In genomic region chr4:108117473-108118182, GRCh38 we compare ENCODE assay signal across 12 cellular contexts. TPM values are rescaled to one million over a fixed set of nuclear protein-coding genes. Genes with fewer than 3 reads are reported as not detected.
DNase-seq lines count a peak whose midpoint lies in the region; ATAC-seq and TF ChIP-seq lines count a peak whose summit lies in the region.
"Had no signal": no experiment of that assay in that cellular context is flagged by ENCODE, and none has a peak within 500 bp of the region (broad histone marks: within the 10 kb centered on the region; RNA-seq: fewer than 3 reads in every experiment).

No MANE protein-coding gene starts in this region.

- H3K4me2 ChIP-seq in GM23338, result peak overlapping the region; percentile 65

- H3K27ac ChIP-seq in CD4-positive, CD25-positive, alpha-beta regulatory T cell (ENCODE audit: insufficient read depth, low read length, poor library complexity, severe bottlenecking), result peak overlapping the region; percentile 82
- H3K27ac ChIP-seq in GM23338 (ENCODE audit: low read depth) (no peak overlapping the region), coronary artery (no peak overlapping the region)

- no peaks in the 10 kb centered on the region for H3K79me2 ChIP-seq in GM23338 (replicated peaks; ENCODE audit: insufficient read depth)

- no peak for TF ChIP-seq CTCF in GM23338 (conservative IDR thresholded peaks at IDR 0.05; ENCODE audit: low read depth in 2 of 2)
- TF ChIP-seq CTCF in coronary artery (IDR thresholded peaks at IDR 0.05), result no peak

- POLR2A ChIA-PET in activated CD4-positive, alpha-beta memory T cell treated with anti-CD3 and anti-CD28 coated beads, Interleukin-2, amount 10 ng/mL, durations not matched to agents 7 days and 5 days (lab: Charles Lee), result interaction anchor here (1.2 to 6.8 kb wide), 4 partner anchors 9 to 50 kb away, joined by 4 to 38 read pairs (median 20); partner anchors contain the start of gene LEF1

- CTCF ChIA-PET in activated CD4-positive, alpha-beta memory T cell treated with anti-CD3 and anti-CD28 coated beads, Interleukin-2, amount 10 ng/mL, durations not matched to agents 7 days and 5 days (lab: Charles Lee), result interaction anchor here (1.8 to 1.9 kb wide), 2 partner anchors 14 to 49 kb away, joined by 4 to 7 read pairs; no protein-coding TSS in a partner anchor

- no peak overlapping the region for H2AFZ ChIP-seq in GM23338

- peak overlapping the region; percentile 16 to 89 (median 89) for H3K27ac Mint-ChIP-seq in CD4-positive, CD25-positive, alpha-beta regulatory T cell
- no peak overlapping the region for H3K27ac Mint-ChIP-seq in GM23338
- peak overlapping the region; percentile 72 for H3K27ac Mint-ChIP-seq in activated CD4-positive, alpha-beta memory T cell treated with anti-CD3 and anti-CD28 coated beads, Interleukin-2, amount 10 ng/mL, durations not matched to agents 7 days and 5 days
- H3K27ac Mint-ChIP-seq: HFFc6, memory B cell had no signal

- no peaks in the 10 kb centered on the region for H3F3A ChIP-seq in GM23338 (replicated peaks; ENCODE audit: low read depth)

- peak overlapping the region; percentile 75 for H3K4me3 ChIP-seq in CD4-positive, CD25-positive, alpha-beta regulatory T cell (ENCODE audit: low read depth, low read length)
- no peak overlapping the region for H3K4me3 ChIP-seq in GM23338
- no peak overlapping the region for H3K4me3 ChIP-seq in coronary artery

- H3K36me3 ChIP-seq in CD4-positive, CD25-positive, alpha-beta regulatory T cell (ENCODE audit: control insufficient read depth, insufficient read depth, low read length), result peaks cover 7% of the 10 kb centered on the region
- H3K36me3 ChIP-seq in GM23338 (ENCODE audit: insufficient read depth), result no peaks in the 10 kb centered on the region

- peaks cover 48% of the 10 kb centered on the region for H3K36me3 Mint-ChIP-seq in CD4-positive, CD25-positive, alpha-beta regulatory T cell
- no peaks in the 10 kb centered on the region for H3K36me3 Mint-ChIP-seq in GM23338 (ENCODE audit: low read depth)
- peaks cover 19% of the 10 kb centered on the region for H3K36me3 Mint-ChIP-seq in activated CD4-positive, alpha-beta memory T cell treated with anti-CD3 and anti-CD28 coated beads, Interleukin-2, amount 10 ng/mL, durations not matched to agents 7 days and 5 days (ENCODE audit: low read depth)
- H3K36me3 Mint-ChIP-seq: memory B cell had no signal

- H3K4me3 Mint-ChIP-seq in CD4-positive, CD25-positive, alpha-beta regulatory T cell, result peak overlapping the region; percentile 52 to 89 (median 78)
- H3K4me3 Mint-ChIP-seq in GM23338, result no peak overlapping the region
- H3K4me3 Mint-ChIP-seq in activated CD4-positive, alpha-beta memory T cell treated with anti-CD3 and anti-CD28 coated beads, Interleukin-2, amount 10 ng/mL, durations not matched to agents 7 days and 5 days, result no peak overlapping the region
- H3K4me3 Mint-ChIP-seq: HFFc6, memory B cell had no signal

- no peaks in the 10 kb centered on the region for H3K27me3 Mint-ChIP-seq in CD4-positive, CD25-positive, alpha-beta regulatory T cell
- peaks cover 6% of the 10 kb centered on the region for H3K27me3 Mint-ChIP-seq in GM23338 (ENCODE audit: insufficient read depth, low read depth, poor library complexity)
- H3K27me3 Mint-ChIP-seq in activated CD4-positive, alpha-beta memory T cell treated with anti-CD3 and anti-CD28 coated beads, Interleukin-2, amount 10 ng/mL, durations not matched to agents 7 days and 5 days, result no peaks in the 10 kb centered on the region

- H3K4me1 ChIP-seq in CD4-positive, CD25-positive, alpha-beta regulatory T cell (ENCODE audit: control insufficient read depth, insufficient read depth, low read length, poor library complexity, severe bottlenecking), result peaks cover 95% of the 10 kb centered on the region
- peaks cover 30% of the 10 kb centered on the region for H3K4me1 ChIP-seq in GM23338 (ENCODE audit: insufficient read depth)

- H3K27me3 ChIP-seq in CD4-positive, CD25-positive, alpha-beta regulatory T cell (ENCODE audit: control insufficient read depth, insufficient read depth, low read length), result no peaks in the 10 kb centered on the region
- H3K27me3 ChIP-seq in GM23338 (ENCODE audit: insufficient read depth), result no peaks in the 10 kb centered on the region

- no peaks in the 10 kb centered on the region for H3K9me3 Mint-ChIP-seq in CD4-positive, CD25-positive, alpha-beta regulatory T cell
- no peaks in the 10 kb centered on the region for H3K9me3 Mint-ChIP-seq in GM23338
- H3K9me3 Mint-ChIP-seq in activated CD4-positive, alpha-beta memory T cell treated with anti-CD3 and anti-CD28 coated beads, Interleukin-2, amount 10 ng/mL, durations not matched to agents 7 days and 5 days, result no peaks in the 10 kb centered on the region
- H3K9me3 Mint-ChIP-seq: HFFc6, memory B cell had no signal

- H3K4me1 Mint-ChIP-seq in CD4-positive, CD25-positive, alpha-beta regulatory T cell, result peaks cover 64 to 98% (median 82%) of the 10 kb centered on the region in 4 donors
- H3K4me1 Mint-ChIP-seq in GM23338, result peaks cover 40% of the 10 kb centered on the region
- peaks cover 81% of the 10 kb centered on the region for H3K4me1 Mint-ChIP-seq in activated CD4-positive, alpha-beta memory T cell treated with anti-CD3 and anti-CD28 coated beads, Interleukin-2, amount 10 ng/mL, durations not matched to agents 7 days and 5 days

- no peaks in the 10 kb centered on the region for H3K9me2 ChIP-seq in GM23338 (ENCODE audit: insufficient read depth)

- H3K9me3 ChIP-seq in CD4-positive, CD25-positive, alpha-beta regulatory T cell (ENCODE audit: control insufficient read depth in 2 of 2, low read length in 2 of 2), result no peaks in the 10 kb centered on the region

- DNase-seq in CD4-positive, CD25-positive, alpha-beta regulatory T cell, result no peak
- DNase-seq in GM23338 (ENCODE audit: low spot score) (peak; percentile 87), iris pigment epithelial cell (ENCODE audit: low read depth) (peak; percentile 5), coronary artery (ENCODE audit: low spot score) (no peak)
- DNase-seq in activated CD4-positive, alpha-beta memory T cell treated with anti-CD3 and anti-CD28 coated beads, Interleukin-2, amount 10 ng/mL, durations not matched to agents 7 days and 5 days, result no peak
- no peak for DNase-seq in NK-92 treated with Interleukin-12 subunit alpha and Interleukin-12 subunit beta, amount 100 ng/mL, for 24 hours (lab: John Stamatoyannopoulos, UW)
- DNase-seq: caudate nucleus, HFFc6, right cardiac atrium had no signal

- no peaks in the 10 kb centered on the region for H4K20me1 ChIP-seq in GM23338 (replicated peaks; ENCODE audit: insufficient read depth)

- ATAC-seq in CD4-positive, CD25-positive, alpha-beta regulatory T cell (ENCODE audit: low read depth in 2 of 2), result no peak
- peak; percentile 82 for ATAC-seq in GM23338
- ATAC-seq in GM19452 (IDR thresholded peaks at IDR 0.05; ENCODE audit: unreplicated experiment), result no peak
- ATAC-seq in GM21717 (IDR thresholded peaks at IDR 0.05; ENCODE audit: unreplicated experiment), result no peak

TF ChIP-seq in GM23338, 12 proteins besides CTCF, POLR2A, EP300 and RAD21 (continues in another document):
- TF ChIP-seq REST (IDR thresholded peaks at IDR 0.05; ENCODE audit: unreplicated experiment) (no peak), CREB1 (CRISPR knock-in tag; IDR thresholded peaks at IDR 0.05; ENCODE audit: low read depth) (no peak), EZH2 (IDR thresholded peaks at IDR 0.05; ENCODE audit: low read depth, unreplicated experiment) (no peak), STAT1 (IDR thresholded peaks at IDR 0.05; ENCODE audit: unreplicated experiment) (no peak), ETS1 (IDR thresholded peaks at IDR 0.05) (no peak), POLR2AphosphoS5 (IDR thresholded peaks at IDR 0.05; ENCODE audit: low read depth) (no peak)

RNA-seq across cellular contexts. Expression of gene LEF1, which starts 51.1 kb away (rescaled TPM):
- total RNA-seq in CD4-positive, CD25-positive, alpha-beta regulatory T cell, result 469 TPM
- 100 to 1,000 TPM; 465 to 627 (median 565) TPM for polyA plus RNA-seq in CD4-positive, CD25-positive, alpha-beta regulatory T cell
- 0.23 and 0.73 TPM in 2 replicates for total RNA-seq in GM23338 (2014; rRNA removed; shearing (Covaris generic))
- polyA plus RNA-seq in GM23338 (2016; fragmentation: Nextera tagmentation; extraction: Ambion mirVana), result 0.50 and 1.0 TPM in 2 replicates
- total RNA-seq in activated CD4-positive, alpha-beta memory T cell treated with anti-CD3 and anti-CD28 coated beads, Interleukin-2, amount 10 ng/mL, durations not matched to agents 7 days and 5 days, result 10 to 100 TPM; 67.4 to 68.2 TPM

Comparison
In these comparisons a context has a peak if more than half of its experiments do, and no peak if none do; other contexts are left out.
1. DNase-seq: peak in GM23338 (single experiment) and iris pigment epithelial cell (single experiment); none in CD4-positive, CD25-positive, alpha-beta regulatory T cell (0 of 3), activated CD4-positive, alpha-beta memory T cell treated with anti-CD3 and anti-CD28 coated beads, Interleukin-2, amount 10 ng/mL, durations not matched to agents 7 days and 5 days (single experiment), NK-92 treated with Interleukin-12 subunit alpha and Interleukin-12 subunit beta, amount 100 ng/mL, for 24 hours (single experiment) and coronary artery (single experiment).
2. H3K4me3 Mint-ChIP-seq: peak in CD4-positive, CD25-positive, alpha-beta regulatory T cell (4 of 4); none in GM23338 (single experiment) and activated CD4-positive, alpha-beta memory T cell treated with anti-CD3 and anti-CD28 coated beads, Interleukin-2, amount 10 ng/mL, durations not matched to agents 7 days and 5 days (single experiment).
3. RNA of gene LEF1, which starts 51.1 kb away (total RNA-seq): 469 TPM in CD4-positive, CD25-positive, alpha-beta regulatory T cell (single experiment) and 67.4 to 68.2 TPM in activated CD4-positive, alpha-beta memory T cell treated with anti-CD3 and anti-CD28 coated beads, Interleukin-2, amount 10 ng/mL, durations not matched to agents 7 days and 5 days; 0.23 to 0.73 TPM in GM23338; every median in the first group is over 10 times any median in the second.